ENCODE assay signal across 14 cellular contexts in genomic region chr9:96176901-96177718, GRCh38.
DNase-seq lines count a peak whose midpoint lies in the region; ATAC-seq and TF ChIP-seq lines count a peak whose summit lies in the region.
"Had no signal": no experiment of that assay in that cellular context is flagged by ENCODE, and none has a peak within 500 bp of the region (broad histone marks: within the 10 kb centered on the region; RNA-seq: fewer than 3 reads in every experiment).

No MANE protein-coding gene starts in this region.

- H3K36me3 ChIP-seq in cardiac muscle cell (no peaks in the 10 kb centered on the region), left ventricle myocardium inferior (no peaks in the 10 kb centered on the region)
- H3K36me3 ChIP-seq: vagina had no signal

- no peak for TF ChIP-seq CTCF in cardiac muscle cell (IDR thresholded peaks at IDR 0.05; ENCODE audit: low read depth, low read length)
- TF ChIP-seq CTCF in left ventricle myocardium inferior (IDR thresholded peaks at IDR 0.05; ENCODE audit: borderline replicate concordance) = no peak
- TF ChIP-seq CTCF in fibroblast of the aortic adventitia (IDR thresholded peaks at IDR 0.05; ENCODE audit: insufficient read depth, low read length) = no peak
- no peak for TF ChIP-seq CTCF in nephron (IDR thresholded peaks at IDR 0.05; ENCODE audit: unreplicated experiment in 3 of 3)

- peaks cover 37% of the 10 kb centered on the region for H3K4me1 ChIP-seq in cardiac muscle cell (ENCODE audit: low read depth)
- peaks cover 5% of the 10 kb centered on the region for H3K4me1 ChIP-seq in left ventricle myocardium inferior
- H3K4me1 ChIP-seq: vagina had no signal

- H3K4me1 Mint-ChIP-seq in nephron = peaks cover 36% of the 10 kb centered on the region
- H3K4me1 Mint-ChIP-seq in activated naive CD8-positive, alpha-beta T cell treated with anti-CD3 and anti-CD28 coated beads, Interleukin-2, amount 50 U/mL, for 24 hours = no peaks in the 10 kb centered on the region
- H3K4me1 Mint-ChIP-seq: activated naive CD4-positive, alpha-beta T cell treated with anti-CD3 and anti-CD28 coated beads, Interleukin-2, amount 10 ng/mL, durations not matched to agents 7 days and 5 days had no signal

- peak overlapping the region; percentile 54 for H3K27ac ChIP-seq in cardiac muscle cell
- no peak overlapping the region for H3K27ac ChIP-seq in left ventricle myocardium inferior (replicated peaks)
- H3K27ac ChIP-seq: skin epidermis, vagina had no signal

- peak overlapping the region; percentile 20 to 69 (median 65) for H3K27ac Mint-ChIP-seq in nephron
- H3K27ac Mint-ChIP-seq in activated naive CD8-positive, alpha-beta T cell treated with anti-CD3 and anti-CD28 coated beads, Interleukin-2, amount 50 U/mL, for 24 hours = no peak overlapping the region
- H3K27ac Mint-ChIP-seq: activated CD8-positive, alpha-beta T cell treated with anti-CD3 and anti-CD28 coated beads for 36 hours; activated naive CD4-positive, alpha-beta T cell treated with anti-CD3 and anti-CD28 coated beads, Interleukin-2, amount 10 ng/mL, durations not matched to agents 7 days and 5 days; T-helper 17 cell had no signal

- no peaks in the 10 kb centered on the region for H3K9me3 Mint-ChIP-seq in nephron
- no peaks in the 10 kb centered on the region for H3K9me3 Mint-ChIP-seq in activated naive CD8-positive, alpha-beta T cell treated with anti-CD3 and anti-CD28 coated beads, Interleukin-2, amount 50 U/mL, for 24 hours
- H3K9me3 Mint-ChIP-seq: activated CD8-positive, alpha-beta T cell treated with anti-CD3 and anti-CD28 coated beads for 36 hours; activated naive CD4-positive, alpha-beta T cell treated with anti-CD3 and anti-CD28 coated beads, Interleukin-2, amount 10 ng/mL, durations not matched to agents 7 days and 5 days had no signal

- H3K27me3 Mint-ChIP-seq in nephron (ENCODE audit: low read depth) = peaks cover 48% of the 10 kb centered on the region
- H3K27me3 Mint-ChIP-seq in activated naive CD8-positive, alpha-beta T cell treated with anti-CD3 and anti-CD28 coated beads, Interleukin-2, amount 50 U/mL, for 24 hours = peaks cover 22% of the 10 kb centered on the region

- H3K4me3 Mint-ChIP-seq in nephron = peak overlapping the region in 2 of 3 experiments; percentile 26 to 40
- no peak overlapping the region for H3K4me3 Mint-ChIP-seq in activated naive CD8-positive, alpha-beta T cell treated with anti-CD3 and anti-CD28 coated beads, Interleukin-2, amount 50 U/mL, for 24 hours
- H3K4me3 Mint-ChIP-seq: activated CD8-positive, alpha-beta T cell treated with anti-CD3 and anti-CD28 coated beads for 36 hours; activated naive CD4-positive, alpha-beta T cell treated with anti-CD3 and anti-CD28 coated beads, Interleukin-2, amount 10 ng/mL, durations not matched to agents 7 days and 5 days; T-helper 17 cell had no signal

- H3K4me3 ChIP-seq in cardiac muscle cell = no peak overlapping the region
- H3K4me3 ChIP-seq in left ventricle myocardium inferior = no peak overlapping the region
- H3K4me3 ChIP-seq in fibroblast of the aortic adventitia (ENCODE audit: low read depth, low read length) = no peak overlapping the region
- H3K4me3 ChIP-seq: skin epidermis, vagina had no signal

- H3K36me3 Mint-ChIP-seq in nephron (ENCODE audit: low read depth) = no peaks in the 10 kb centered on the region
- H3K36me3 Mint-ChIP-seq in activated naive CD8-positive, alpha-beta T cell treated with anti-CD3 and anti-CD28 coated beads, Interleukin-2, amount 50 U/mL, for 24 hours (ENCODE audit: low read depth) = no peaks in the 10 kb centered on the region
- H3K36me3 Mint-ChIP-seq: activated naive CD4-positive, alpha-beta T cell treated with anti-CD3 and anti-CD28 coated beads, Interleukin-2, amount 10 ng/mL, durations not matched to agents 7 days and 5 days had no signal

- DNase-seq in cardiac muscle cell (ENCODE audit: low read depth in 1 of 2, low spot score in 1 of 2) (peak in 1 of 2 donors; percentile 25), left ventricle myocardium inferior (no peak), fibroblast of the aortic adventitia (ENCODE audit: low read depth) (peak; percentile 0), ureter (ENCODE audit: low spot score) (peak; percentile 50), COLO829 (ENCODE audit: low spot score) (no peak)
- no peak for DNase-seq in activated naive CD8-positive, alpha-beta T cell treated with anti-CD3 and anti-CD28 coated beads, Interleukin-2, amount 50 U/mL, for 24 hours
- DNase-seq: activated CD8-positive, alpha-beta T cell treated with anti-CD3 and anti-CD28 coated beads for 36 hours; activated naive CD4-positive, alpha-beta T cell treated with anti-CD3 and anti-CD28 coated beads, Interleukin-2, amount 10 ng/mL, durations not matched to agents 7 days and 5 days; PC-3; T-helper 17 cell had no signal

- H3K9me3 ChIP-seq in cardiac muscle cell (ENCODE audit: low read depth) (no peaks in the 10 kb centered on the region), left ventricle myocardium inferior (replicated peaks) (no peaks in the 10 kb centered on the region)
- H3K9me3 ChIP-seq: vagina had no signal

- no peak for ATAC-seq in activated naive CD8-positive, alpha-beta T cell treated with anti-CD3 and anti-CD28 coated beads, Interleukin-2, amount 50 U/mL, for 24 hours
- no peak for ATAC-seq in GM21737 (IDR thresholded peaks at IDR 0.05; ENCODE audit: unreplicated experiment)
- ATAC-seq: activated CD8-positive, alpha-beta T cell treated with anti-CD3 and anti-CD28 coated beads for 36 hours; PC-3; T-helper 17 cell had no signal

- H3K27me3 ChIP-seq in cardiac muscle cell (no peaks in the 10 kb centered on the region), left ventricle myocardium inferior (ENCODE audit: low read depth) (peaks cover 89% of the 10 kb centered on the region)
- H3K27me3 ChIP-seq: vagina had no signal

- intact Hi-C loops in left ventricle myocardium inferior (cut with micrococcal nuclease) = no loop called here

Comparison
In these comparisons a context has a peak if more than half of its experiments do, and no peak if none do; other contexts are left out.
1. DNase-seq: peak in fibroblast of the aortic adventitia (single experiment) and ureter (single experiment); none in left ventricle myocardium inferior (single experiment), COLO829 (single experiment) and activated naive CD8-positive, alpha-beta T cell treated with anti-CD3 and anti-CD28 coated beads, Interleukin-2, amount 50 U/mL, for 24 hours (single experiment).